7 cellular contexts compared by ENCODE assay signal in the genomic region with DNA sequence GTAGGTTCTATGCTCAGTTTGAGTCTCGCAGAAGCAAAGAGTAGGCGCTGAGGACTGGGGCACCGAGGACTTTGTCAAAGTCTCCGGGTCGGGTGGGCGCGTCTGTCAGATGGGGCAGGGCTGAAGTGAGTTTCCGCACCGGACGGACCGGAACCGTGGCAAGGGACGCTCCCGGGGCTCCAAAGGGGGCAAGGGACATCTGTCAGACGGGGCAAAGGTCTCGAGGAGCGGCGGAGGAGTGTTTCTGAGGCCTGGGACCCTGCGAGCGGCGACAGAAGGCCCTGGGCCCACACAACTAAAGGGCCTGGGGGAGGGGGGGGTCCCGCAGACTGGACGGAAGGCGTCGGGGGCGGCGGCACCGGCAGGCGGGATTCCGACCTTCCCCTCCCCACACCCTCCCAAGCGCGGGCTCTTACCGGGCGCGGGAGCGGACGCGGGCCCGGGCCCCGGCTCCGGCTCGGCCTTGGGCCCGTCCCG. TPM values are rescaled to one million over a fixed set of nuclear protein-coding genes. Genes with fewer than 3 reads are reported as not detected.
DNase-seq lines count a peak whose midpoint lies in the region; ATAC-seq and TF ChIP-seq lines count a peak whose summit lies in the region.

No MANE protein-coding gene starts in this region.

- peak overlapping the region; percentile 94 for H3K9ac ChIP-seq in mesendoderm (ENCODE audit: low read length)

- peak overlapping the region; percentile 93 for H3K56ac ChIP-seq in mesendoderm (ENCODE audit: low read length)

- H3K4me1 Mint-ChIP-seq in MCF 10A (ENCODE audit: insufficient read depth, unreplicated experiment): peaks cover 20% of the 10 kb centered on the region

- H3K27me3 Mint-ChIP-seq in MCF 10A (ENCODE audit: insufficient read depth, unreplicated experiment): no peaks in the 10 kb centered on the region

- H3K23ac ChIP-seq in mesendoderm (ENCODE audit: low read length): no peak overlapping the region

- no peak overlapping the region for H2BK15ac ChIP-seq in mesendoderm (replicated peaks; ENCODE audit: low read depth)

- no peak for DNase-seq in MCF 10A (ENCODE audit: unreplicated experiment)
- no peak for DNase-seq in mesendoderm
- no peak for DNase-seq in transverse colon
- no peak for DNase-seq in NCI-H1105 (lab: John Stamatoyannopoulos, UW)

- H3K9me3 ChIP-seq in KOPT-K1 (ENCODE audit: insufficient read depth, low read length, poor library complexity, severe bottlenecking) (no peaks in the 10 kb centered on the region), transverse colon (no peaks in the 10 kb centered on the region)

- H3K27ac ChIP-seq in KOPT-K1 (ENCODE audit: low read depth, low read length, poor library complexity, severe bottlenecking) (peak overlapping the region; percentile 81), mesendoderm (ENCODE audit: low read depth, low read length) (no peak overlapping the region), transverse colon (peak overlapping the region; percentile 60 to 81 (median 76))

- no peak overlapping the region for H4K5ac ChIP-seq in mesendoderm (ENCODE audit: low read length)

- no TSS peak for BruUV-seq in MCF 10A (replicated peaks; lab: Mats Ljungman, UMichigan)

- intact Hi-C loops in MCF 10A (cut with micrococcal nuclease) (no loop called here), transverse colon (cut with DNase I; ENCODE audit: low total_unique reads) (no loop called here)

- POLR2A ChIA-PET in MCF 10A (lab: Yijun Ruan, JAX): interaction anchor here (0.6 to 5.8 kb wide), 6 partner anchors 13 to 1390 kb away, joined by 3 to 80 read pairs (median 4); partner anchors contain the start of genes AKAP8 and AKAP8L

- H2BK5ac ChIP-seq in mesendoderm (ENCODE audit: low read length): no peak overlapping the region

- peak overlapping the region; percentile 86 for H3K18ac ChIP-seq in mesendoderm (ENCODE audit: low read length)

- TF ChIP-seq EP300 in transverse colon (IDR thresholded peaks at IDR 0.05; ENCODE audit: low read depth): no peak

- H2BK120ac ChIP-seq in mesendoderm (ENCODE audit: low read depth, low read length): peak overlapping the region; percentile 18

- H3K36me3 ChIP-seq in KOPT-K1 (ENCODE audit: insufficient read depth, low read length): peaks cover 37% of the 10 kb centered on the region
- peaks cover 1% of the 10 kb centered on the region for H3K36me3 ChIP-seq in mesendoderm (ENCODE audit: control insufficient read depth, insufficient read depth, low read length)
- H3K36me3 ChIP-seq in transverse colon: peaks cover 0 to 7% (median 2%) of the 10 kb centered on the region in 4 donors

- TF ChIP-seq POLR2A in GM18505 (IDR thresholded peaks at IDR 0.05; ENCODE audit: borderline replicate concordance, extremely low read depth, insufficient read depth, insufficient read length) (no peak), transverse colon (IDR thresholded peaks at IDR 0.05) (no peak)

- H3K36me3 Mint-ChIP-seq in MCF 10A (ENCODE audit: insufficient read depth, unreplicated experiment): peaks cover 12% of the 10 kb centered on the region

- H3K79me2 ChIP-seq in mesendoderm (ENCODE audit: control insufficient read depth, insufficient read depth, low read length): peaks cover 25% of the 10 kb centered on the region

- TF ChIP-seq CTCF in MCF 10A (IDR thresholded peaks at IDR 0.05; ENCODE audit: unreplicated experiment) (no peak), transverse colon (IDR thresholded peaks at IDR 0.05) (no peak)

- no peaks in the 10 kb centered on the region for H3K27me3 ChIP-seq in mesendoderm (ENCODE audit: insufficient read depth, low read length, poor library complexity)
- no peaks in the 10 kb centered on the region for H3K27me3 ChIP-seq in transverse colon

- peak overlapping the region; percentile 92 for H3K4ac ChIP-seq in mesendoderm (ENCODE audit: low read depth, low read length)

- H3K27ac Mint-ChIP-seq in MCF 10A (ENCODE audit: low read depth, unreplicated experiment): peak overlapping the region; percentile 98

- no CpG with 5 or more reads among the region's 44 CpGs for WGBS in mesendoderm (ENCODE audit: extremely low coverage, insufficient coverage, low lambda C conversion rate)
- 1% methylated on average over 28 of the region's 44 CpGs; no CpG with 5 or more reads in 1 of the 2 donors for WGBS in transverse colon (ENCODE audit: low coverage in 1 of 2), 2 donors

- H3K9me3 Mint-ChIP-seq in MCF 10A (ENCODE audit: unreplicated experiment): no peaks in the 10 kb centered on the region

- no peak overlapping the region for H4K8ac ChIP-seq in mesendoderm (ENCODE audit: low read depth, low read length)

- CTCF ChIA-PET in MCF 10A (lab: Yijun Ruan, JAX): interaction anchor here (0.7 to 1.0 kb wide), 2 partner anchors 14 to 37 kb away, joined by 4 read pairs; no protein-coding TSS in a partner anchor

- H3K4me2 ChIP-seq in mesendoderm (ENCODE audit: low read length): peak overlapping the region; percentile 95

- H3K4me3 Mint-ChIP-seq in MCF 10A (ENCODE audit: unreplicated experiment): peak overlapping the region; percentile 95

- in situ Hi-C loops in transverse colon (cut with MboI; ENCODE audit: low pct_ligation_motif_present in 1 of 4, low pct_unique_long_range_greater_than_20kb in 1 of 4, low sequenced_read_pairs in 3 of 4): loop anchor here in 1 of 4 donors (25.0 kb wide), 1 partner anchor 170 kb away; no protein-coding TSS in a partner anchor

- peak; percentile 4 for ATAC-seq in GM18505 (IDR thresholded peaks at IDR 0.05; ENCODE audit: unreplicated experiment)
- no peak for ATAC-seq in HG02884 (IDR thresholded peaks at IDR 0.05; ENCODE audit: unreplicated experiment)

- no peak overlapping the region for H2AK5ac ChIP-seq in mesendoderm (ENCODE audit: low read length)

- peaks cover 17% of the 10 kb centered on the region for H3K79me1 ChIP-seq in mesendoderm (ENCODE audit: low read length)

- H3K4me3 ChIP-seq in mesendoderm (ENCODE audit: low read length) (peak overlapping the region; percentile 93), transverse colon (peak overlapping the region; percentile 71 to 98 (median 94))

- H3K4me1 ChIP-seq in mesendoderm (ENCODE audit: control insufficient read depth, low read depth, low read length) (peaks cover 5% of the 10 kb centered on the region), transverse colon (peaks cover 16 to 30% (median 24%) of the 10 kb centered on the region in 4 donors)

RNA-seq across cellular contexts. Expression of gene AKAP8L, which starts 13.3 kb away (rescaled TPM):
- 84.7 and 89.0 TPM in 2 replicates for total RNA-seq in MCF 10A (2022)
- polyA plus RNA-seq in mesendoderm (2013, experiment 1 of 2): 53.6 TPM
- 52.1 TPM for polyA plus RNA-seq in mesendoderm (2013, experiment 2 of 2)
- total RNA-seq in transverse colon: 100 to 1,000 TPM; 112 to 329 (median 172) TPM

RNA-seq across cellular contexts. Expression of gene WIZ, which starts 17.7 kb away (rescaled TPM):
- total RNA-seq in MCF 10A (2022) (46.4 and 46.5 TPM in 2 replicates), transverse colon (10 to 100 TPM; 31.0 to 63.6 (median 42.0) TPM)
- polyA plus RNA-seq in mesendoderm (2013, experiment 1 of 2): 33.1 TPM
- 32.1 TPM for polyA plus RNA-seq in mesendoderm (2013, experiment 2 of 2)

RNA-seq across cellular contexts. Expression of gene RASAL3, which starts 32.3 kb away (rescaled TPM):
- not detected in 2 replicates for total RNA-seq in MCF 10A (2022)
- polyA plus RNA-seq in mesendoderm (2013, experiment 1 of 2): 0.13 TPM
- 0.20 TPM for polyA plus RNA-seq in mesendoderm (2013, experiment 2 of 2)
- total RNA-seq in transverse colon: 100 to 1,000 TPM in 1 of 4 donors, 10 to 100 TPM in 1, 1 to 10 TPM in 2; 1.9 to 117 (median 15.3) TPM

RNA-seq across cellular contexts. Expression of gene PGLYRP2, which starts 47.2 kb away (rescaled TPM):
- total RNA-seq in MCF 10A (2022) (not detected in 2 replicates), transverse colon (not detected)
- not detected for polyA plus RNA-seq in mesendoderm (2013, experiment 1 of 2)
- not detected for polyA plus RNA-seq in mesendoderm (2013, experiment 2 of 2)

RNA-seq across cellular contexts. Expression of gene AKAP8, which starts 52.5 kb away (rescaled TPM):
- total RNA-seq in MCF 10A (2022) (31.1 and 37.8 TPM in 2 replicates), transverse colon (10 to 100 TPM; 21.6 to 75.2 (median 47.5) TPM)
- 27.7 TPM for polyA plus RNA-seq in mesendoderm (2013, experiment 1 of 2)
- polyA plus RNA-seq in mesendoderm (2013, experiment 2 of 2): 27.0 TPM
